ENCODE assay signal across 7 cellular contexts in genomic region chr18:39496986-39497385, GRCh38.
"Had no signal": no experiment of that assay in that cellular context is flagged by ENCODE, and none has a peak within 500 bp of the region (broad histone marks: within the 10 kb centered on the region; RNA-seq: fewer than 3 reads in every experiment).

No MANE protein-coding gene starts in this region.

- FAIRE-seq: H54 had no signal

- H3K4me3 ChIP-seq: GM23248 had no signal

- DNase-seq: GM23248, GOT3, H9, HCEC 1CT, KG1 had no signal

- H3K27ac ChIP-seq: GM23248, HL-60 had no signal

- H2AFZ ChIP-seq: GM23248 had no signal

- H3K9ac ChIP-seq: GM23248 had no signal
